ENCODE assay signal across 1 cellular context in the genomic region with DNA sequence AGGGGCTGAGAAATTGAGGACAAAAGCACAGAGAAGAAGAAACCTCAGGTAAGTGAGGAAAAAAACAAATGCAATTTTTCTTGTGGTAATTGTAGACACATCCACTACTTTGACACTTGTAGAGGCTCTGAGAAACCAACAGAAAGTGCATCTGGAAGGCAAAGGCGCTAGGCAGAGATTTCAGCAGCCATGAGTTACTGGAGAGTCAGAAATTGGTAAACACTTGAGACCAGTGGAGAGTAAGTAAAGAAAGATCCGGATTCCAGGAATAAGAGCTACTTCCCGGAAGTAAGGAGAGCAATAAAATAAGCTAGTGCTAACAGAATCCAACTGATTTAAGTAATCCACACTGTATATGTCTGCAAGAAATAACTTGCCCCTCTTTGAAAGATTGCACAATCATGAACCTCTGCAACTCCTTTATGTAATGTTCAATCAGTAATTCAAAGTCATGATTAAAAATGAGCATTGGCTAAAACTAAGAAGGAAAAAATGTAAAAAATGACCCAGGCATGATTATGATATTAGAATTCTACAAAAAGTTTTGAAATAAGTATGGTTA.
TF ChIP-seq lines count a peak whose summit lies in the region.

No MANE protein-coding gene starts in this region.

TF ChIP-seq in GM23338, 12 proteins besides CTCF, POLR2A, EP300 and RAD21:
- TF ChIP-seq, protein P1, sequence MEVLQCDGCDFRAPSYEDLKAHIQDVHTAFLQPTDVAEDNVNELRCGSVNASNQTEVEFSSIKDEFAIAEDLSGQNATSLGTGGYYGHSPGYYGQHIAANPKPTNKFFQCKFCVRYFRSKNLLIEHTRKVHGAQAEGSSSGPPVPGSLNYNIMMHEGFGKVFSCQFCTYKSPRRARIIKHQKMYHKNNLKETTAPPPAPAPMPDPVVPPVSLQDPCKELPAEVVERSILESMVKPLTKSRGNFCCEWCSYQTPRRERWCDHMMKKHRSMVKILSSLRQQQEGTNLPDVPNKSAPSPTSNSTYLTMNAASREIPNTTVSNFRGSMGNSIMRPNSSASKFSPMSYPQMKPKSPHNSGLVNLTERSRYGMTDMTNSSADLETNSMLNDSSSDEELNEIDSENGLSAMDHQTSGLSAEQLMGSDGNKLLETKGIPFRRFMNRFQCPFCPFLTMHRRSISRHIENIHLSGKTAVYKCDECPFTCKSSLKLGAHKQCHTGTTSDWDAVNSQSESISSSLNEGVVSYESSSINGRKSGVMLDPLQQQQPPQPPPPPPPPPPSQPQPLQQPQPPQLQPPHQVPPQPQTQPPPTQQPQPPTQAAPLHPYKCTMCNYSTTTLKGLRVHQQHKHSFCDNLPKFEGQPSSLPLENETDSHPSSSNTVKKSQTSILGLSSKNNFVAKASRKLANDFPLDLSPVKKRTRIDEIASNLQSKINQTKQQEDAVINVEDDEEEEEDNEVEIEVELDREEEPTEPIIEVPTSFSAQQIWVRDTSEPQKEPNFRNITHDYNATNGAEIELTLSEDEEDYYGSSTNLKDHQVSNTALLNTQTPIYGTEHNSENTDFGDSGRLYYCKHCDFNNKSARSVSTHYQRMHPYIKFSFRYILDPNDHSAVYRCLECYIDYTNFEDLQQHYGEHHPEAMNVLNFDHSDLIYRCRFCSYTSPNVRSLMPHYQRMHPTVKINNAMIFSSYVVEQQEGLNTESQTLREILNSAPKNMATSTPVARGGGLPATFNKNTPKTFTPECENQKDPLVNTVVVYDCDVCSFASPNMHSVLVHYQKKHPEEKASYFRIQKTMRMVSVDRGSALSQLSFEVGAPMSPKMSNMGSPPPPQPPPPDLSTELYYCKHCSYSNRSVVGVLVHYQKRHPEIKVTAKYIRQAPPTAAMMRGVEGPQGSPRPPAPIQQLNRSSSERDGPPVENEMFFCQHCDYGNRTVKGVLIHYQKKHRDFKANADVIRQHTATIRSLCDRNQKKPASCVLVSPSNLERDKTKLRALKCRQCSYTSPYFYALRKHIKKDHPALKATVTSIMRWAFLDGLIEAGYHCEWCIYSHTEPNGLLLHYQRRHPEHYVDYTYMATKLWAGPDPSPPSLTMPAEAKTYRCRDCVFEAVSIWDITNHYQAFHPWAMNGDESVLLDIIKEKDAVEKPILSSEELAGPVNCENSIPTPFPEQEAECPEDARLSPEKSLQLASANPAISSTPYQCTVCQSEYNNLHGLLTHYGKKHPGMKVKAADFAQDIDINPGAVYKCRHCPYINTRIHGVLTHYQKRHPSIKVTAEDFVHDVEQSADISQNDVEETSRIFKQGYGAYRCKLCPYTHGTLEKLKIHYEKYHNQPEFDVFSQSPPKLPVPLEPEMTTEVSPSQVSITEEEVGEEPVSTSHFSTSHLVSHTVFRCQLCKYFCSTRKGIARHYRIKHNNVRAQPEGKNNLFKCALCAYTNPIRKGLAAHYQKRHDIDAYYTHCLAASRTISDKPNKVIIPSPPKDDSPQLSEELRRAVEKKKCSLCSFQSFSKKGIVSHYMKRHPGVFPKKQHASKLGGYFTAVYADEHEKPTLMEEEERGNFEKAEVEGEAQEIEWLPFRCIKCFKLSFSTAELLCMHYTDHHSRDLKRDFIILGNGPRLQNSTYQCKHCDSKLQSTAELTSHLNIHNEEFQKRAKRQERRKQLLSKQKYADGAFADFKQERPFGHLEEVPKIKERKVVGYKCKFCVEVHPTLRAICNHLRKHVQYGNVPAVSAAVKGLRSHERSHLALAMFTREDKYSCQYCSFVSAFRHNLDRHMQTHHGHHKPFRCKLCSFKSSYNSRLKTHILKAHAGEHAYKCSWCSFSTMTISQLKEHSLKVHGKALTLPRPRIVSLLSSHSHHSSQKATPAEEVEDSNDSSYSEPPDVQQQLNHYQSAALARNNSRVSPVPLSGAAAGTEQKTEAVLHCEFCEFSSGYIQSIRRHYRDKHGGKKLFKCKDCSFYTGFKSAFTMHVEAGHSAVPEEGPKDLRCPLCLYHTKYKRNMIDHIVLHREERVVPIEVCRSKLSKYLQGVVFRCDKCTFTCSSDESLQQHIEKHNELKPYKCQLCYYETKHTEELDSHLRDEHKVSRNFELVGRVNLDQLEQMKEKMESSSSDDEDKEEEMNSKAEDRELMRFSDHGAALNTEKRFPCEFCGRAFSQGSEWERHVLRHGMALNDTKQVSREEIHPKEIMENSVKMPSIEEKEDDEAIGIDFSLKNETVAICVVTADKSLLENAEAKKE (CRISPR knock-in tag; IDR thresholded peaks at IDR 0.05) = no peak
- TF ChIP-seq EZH2 (IDR thresholded peaks at IDR 0.05; ENCODE audit: low read depth, unreplicated experiment) = no peak
- TF ChIP-seq, protein P2, sequence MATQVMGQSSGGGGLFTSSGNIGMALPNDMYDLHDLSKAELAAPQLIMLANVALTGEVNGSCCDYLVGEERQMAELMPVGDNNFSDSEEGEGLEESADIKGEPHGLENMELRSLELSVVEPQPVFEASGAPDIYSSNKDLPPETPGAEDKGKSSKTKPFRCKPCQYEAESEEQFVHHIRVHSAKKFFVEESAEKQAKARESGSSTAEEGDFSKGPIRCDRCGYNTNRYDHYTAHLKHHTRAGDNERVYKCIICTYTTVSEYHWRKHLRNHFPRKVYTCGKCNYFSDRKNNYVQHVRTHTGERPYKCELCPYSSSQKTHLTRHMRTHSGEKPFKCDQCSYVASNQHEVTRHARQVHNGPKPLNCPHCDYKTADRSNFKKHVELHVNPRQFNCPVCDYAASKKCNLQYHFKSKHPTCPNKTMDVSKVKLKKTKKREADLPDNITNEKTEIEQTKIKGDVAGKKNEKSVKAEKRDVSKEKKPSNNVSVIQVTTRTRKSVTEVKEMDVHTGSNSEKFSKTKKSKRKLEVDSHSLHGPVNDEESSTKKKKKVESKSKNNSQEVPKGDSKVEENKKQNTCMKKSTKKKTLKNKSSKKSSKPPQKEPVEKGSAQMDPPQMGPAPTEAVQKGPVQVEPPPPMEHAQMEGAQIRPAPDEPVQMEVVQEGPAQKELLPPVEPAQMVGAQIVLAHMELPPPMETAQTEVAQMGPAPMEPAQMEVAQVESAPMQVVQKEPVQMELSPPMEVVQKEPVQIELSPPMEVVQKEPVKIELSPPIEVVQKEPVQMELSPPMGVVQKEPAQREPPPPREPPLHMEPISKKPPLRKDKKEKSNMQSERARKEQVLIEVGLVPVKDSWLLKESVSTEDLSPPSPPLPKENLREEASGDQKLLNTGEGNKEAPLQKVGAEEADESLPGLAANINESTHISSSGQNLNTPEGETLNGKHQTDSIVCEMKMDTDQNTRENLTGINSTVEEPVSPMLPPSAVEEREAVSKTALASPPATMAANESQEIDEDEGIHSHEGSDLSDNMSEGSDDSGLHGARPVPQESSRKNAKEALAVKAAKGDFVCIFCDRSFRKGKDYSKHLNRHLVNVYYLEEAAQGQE (IDR thresholded peaks at IDR 0.05; ENCODE audit: unreplicated experiment) = no peak
- no peak for TF ChIP-seq ZNF114 (CRISPR knock-in tag; IDR thresholded peaks at IDR 0.05)
- TF ChIP-seq ZNF331 (CRISPR knock-in tag; IDR thresholded peaks at IDR 0.05; ENCODE audit: low read depth) = no peak
- TF ChIP-seq JUNB (IDR thresholded peaks at IDR 0.05; ENCODE audit: unreplicated experiment) = no peak
- no peak for TF ChIP-seq ETS1 (IDR thresholded peaks at IDR 0.05)
- TF ChIP-seq NANOG (IDR thresholded peaks at IDR 0.05; ENCODE audit: borderline replicate concordance) = no peak
- no peak for TF ChIP-seq POLR2AphosphoS5 (IDR thresholded peaks at IDR 0.05; ENCODE audit: low read depth)
- no peak for TF ChIP-seq EZH2phosphoT487 (IDR thresholded peaks at IDR 0.05; ENCODE audit: unreplicated experiment)
- no peak for TF ChIP-seq CREB1 (CRISPR knock-in tag; IDR thresholded peaks at IDR 0.05; ENCODE audit: low read depth)
- TF ChIP-seq STAT1 (IDR thresholded peaks at IDR 0.05; ENCODE audit: unreplicated experiment) = no peak
